ENCODE assay signal across 11 cellular contexts in the genomic region with DNA sequence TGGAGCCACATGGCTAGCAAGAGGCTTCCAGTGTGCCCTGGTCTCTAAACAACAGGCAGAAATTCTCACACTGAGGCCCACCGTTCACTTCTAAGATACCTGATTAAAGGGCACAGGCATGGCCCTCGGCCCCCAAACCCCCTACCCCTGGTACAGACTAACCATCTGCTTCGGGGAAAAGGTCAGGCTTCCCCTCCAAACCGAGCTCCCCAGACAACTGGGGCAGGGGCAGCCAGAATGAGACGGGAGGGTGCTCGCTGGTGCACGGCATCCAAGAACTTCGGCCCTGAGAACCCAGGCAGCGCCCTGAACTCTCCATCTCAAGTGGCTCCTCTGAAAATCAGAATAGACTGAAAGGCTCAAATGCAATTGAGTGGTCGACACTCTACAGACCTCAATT. TPM values are rescaled to one million over a fixed set of nuclear protein-coding genes. Genes with fewer than 3 reads are reported as not detected.
A peak's percentile ranks its signal among the peaks of the same experiment; 100 is the strongest.
DNase-seq lines count a peak whose midpoint lies in the region; ATAC-seq lines count a peak whose summit lies in the region.
"Had no signal": no experiment of that assay in that cellular context is flagged by ENCODE, and none has a peak within 500 bp of the region (broad histone marks: within the 10 kb centered on the region; RNA-seq: fewer than 3 reads in every experiment).

No MANE protein-coding gene starts in this region.

- ATAC-seq in GM18867 (IDR thresholded peaks at IDR 0.05; ENCODE audit: unreplicated experiment) (peak; percentile 2), HG03095 (IDR thresholded peaks at IDR 0.05; ENCODE audit: unreplicated experiment) (no peak), esophagus mucosa (no peak)
- ATAC-seq in activated T-cell treated with anti-CD3 and anti-CD28 coated beads, Interleukin-2, amount 50 U/mL, for 72 hours (replicated peaks in 1 of 2) = no peak
- no peak for ATAC-seq in natural killer cell treated with Interleukin-12 subunit alpha and Interleukin-12 subunit beta and Interleukin-15 and Interleukin-18, amount 100 ng/mL, for 72 hours

- peaks cover 85 to 94% (median 90%) of the 10 kb centered on the region in 10 experiments for H3K4me1 ChIP-seq in BLaER1 treated with 17β-estradiol and CSF1 and Interleukin-3, amounts not matched to agents 10 nM and 100 nM

- peaks cover 68% of the 10 kb centered on the region for H3K4me1 Mint-ChIP-seq in activated T-cell treated with anti-CD3 and anti-CD28 coated beads, Interleukin-2, amount 50 U/mL, for 72 hours (ENCODE audit: low read depth)
- peaks cover 70 to 78% of the 10 kb centered on the region in 2 donors for H3K4me1 Mint-ChIP-seq in natural killer cell treated with Interleukin-12 subunit alpha and Interleukin-12 subunit beta and Interleukin-15 and Interleukin-18, amount 100 ng/mL, for 72 hours (ENCODE audit: low read depth in 2 of 2)

- H3K4me2 ChIP-seq in BLaER1 treated with 17β-estradiol and CSF1 and Interleukin-3, amounts not matched to agents 10 nM and 100 nM = peak overlapping the region; percentile 96 to 100 (median 99)

- peak overlapping the region; percentile 94 for H3K27ac Mint-ChIP-seq in activated T-cell treated with anti-CD3 and anti-CD28 coated beads, Interleukin-2, amount 50 U/mL, for 72 hours
- peak overlapping the region; percentile 88 to 99 for H3K27ac Mint-ChIP-seq in natural killer cell treated with Interleukin-12 subunit alpha and Interleukin-12 subunit beta and Interleukin-15 and Interleukin-18, amount 100 ng/mL, for 72 hours

- H3K9me3 ChIP-seq in BLaER1 treated with 17β-estradiol and CSF1 and Interleukin-3, amounts not matched to agents 10 nM and 100 nM (replicated peaks in 1 of 11) = no peaks in the 10 kb centered on the region

- no peak for DNase-seq in activated T-cell treated with anti-CD3 and anti-CD28 coated beads, Interleukin-2, amount 50 U/mL, for 72 hours
- DNase-seq in natural killer cell treated with Interleukin-12 subunit alpha and Interleukin-12 subunit beta and Interleukin-15 and Interleukin-18, amount 100 ng/mL, for 72 hours (ENCODE audit: low spot score) = no peak
- DNase-seq in activated CD4-positive, CD25-positive, alpha-beta regulatory T cell (lab: John Stamatoyannopoulos, UW) = no peak
- no peak for DNase-seq in central memory CD4-positive, alpha-beta T cell
- DNase-seq: caudate nucleus, NCI-H1105 treated with DMSO at 0.1 percent for 48 hours, SW 1271 had no signal

- peaks cover 14 to 30% of the 10 kb centered on the region in 2 donors for H3K36me3 Mint-ChIP-seq in activated T-cell treated with anti-CD3 and anti-CD28 coated beads, Interleukin-2, amount 50 U/mL, for 72 hours (ENCODE audit: insufficient read depth in 2 of 2)
- peaks cover 35% of the 10 kb centered on the region for H3K36me3 Mint-ChIP-seq in natural killer cell treated with Interleukin-12 subunit alpha and Interleukin-12 subunit beta and Interleukin-15 and Interleukin-18, amount 100 ng/mL, for 72 hours

- H3K4me3 Mint-ChIP-seq in activated T-cell treated with anti-CD3 and anti-CD28 coated beads, Interleukin-2, amount 50 U/mL, for 72 hours = peak overlapping the region; percentile 96 to 97
- peak overlapping the region; percentile 100 for H3K4me3 Mint-ChIP-seq in natural killer cell treated with Interleukin-12 subunit alpha and Interleukin-12 subunit beta and Interleukin-15 and Interleukin-18, amount 100 ng/mL, for 72 hours

- H4K20me1 ChIP-seq in BLaER1 treated with 17β-estradiol and CSF1 and Interleukin-3, amounts not matched to agents 10 nM and 100 nM = peaks cover 87 to 100% (median 100%) of the 10 kb centered on the region in 11 experiments

- no peaks in the 10 kb centered on the region for H3K27me3 Mint-ChIP-seq in activated T-cell treated with anti-CD3 and anti-CD28 coated beads, Interleukin-2, amount 50 U/mL, for 72 hours (ENCODE audit: low read depth)
- no peaks in the 10 kb centered on the region for H3K27me3 Mint-ChIP-seq in natural killer cell treated with Interleukin-12 subunit alpha and Interleukin-12 subunit beta and Interleukin-15 and Interleukin-18, amount 100 ng/mL, for 72 hours

- peak overlapping the region; percentile 79 to 96 (median 93) for H3K4me3 ChIP-seq in BLaER1 treated with 17β-estradiol and CSF1 and Interleukin-3, amounts not matched to agents 10 nM and 100 nM

- H3K27me3 ChIP-seq in BLaER1 treated with 17β-estradiol and CSF1 and Interleukin-3, amounts not matched to agents 10 nM and 100 nM = no peaks in the 10 kb centered on the region

- peaks cover 6 to 45% (median 30%) of the 10 kb centered on the region in 11 experiments; a peak in 21 of 22 replicates for H3K36me3 ChIP-seq in BLaER1 treated with 17β-estradiol and CSF1 and Interleukin-3, amounts not matched to agents 10 nM and 100 nM

- H3K9ac ChIP-seq in BLaER1 treated with 17β-estradiol and CSF1 and Interleukin-3, amounts not matched to agents 10 nM and 100 nM = peak overlapping the region; percentile 92 to 99 (median 97)

- no peaks in the 10 kb centered on the region for H3K9me3 Mint-ChIP-seq in activated T-cell treated with anti-CD3 and anti-CD28 coated beads, Interleukin-2, amount 50 U/mL, for 72 hours
- H3K9me3 Mint-ChIP-seq in natural killer cell treated with Interleukin-12 subunit alpha and Interleukin-12 subunit beta and Interleukin-15 and Interleukin-18, amount 100 ng/mL, for 72 hours = no peaks in the 10 kb centered on the region

- peak overlapping the region; percentile 79 to 98 (median 96); a peak in 21 of 22 replicates for H3K27ac ChIP-seq in BLaER1 treated with 17β-estradiol and CSF1 and Interleukin-3, amounts not matched to agents 10 nM and 100 nM

RNA-seq across cellular contexts. Expression of a gene that starts 5.6 kb away (rescaled TPM):
- total RNA-seq in activated T-cell treated with anti-CD3 and anti-CD28 coated beads, Interleukin-2, amount 50 U/mL, for 72 hours = 100 to 1,000 TPM; 177 to 202 TPM
- total RNA-seq in natural killer cell treated with Interleukin-12 subunit alpha and Interleukin-12 subunit beta and Interleukin-15 and Interleukin-18, amount 100 ng/mL, for 72 hours = 100 to 1,000 TPM; 260 to 492 TPM
- 47.4 TPM for total RNA-seq in esophagus mucosa

RNA-seq across cellular contexts. Expression of a gene that starts 24.7 kb away (rescaled TPM):
- total RNA-seq in activated T-cell treated with anti-CD3 and anti-CD28 coated beads, Interleukin-2, amount 50 U/mL, for 72 hours = 10 to 100 TPM in 1 of 2 donors, 1 to 10 TPM in 1; 8.5 to 12.8 TPM
- 10 to 100 TPM in 1 of 2 donors, 1 to 10 TPM in 1; 8.3 to 31.6 TPM for total RNA-seq in natural killer cell treated with Interleukin-12 subunit alpha and Interleukin-12 subunit beta and Interleukin-15 and Interleukin-18, amount 100 ng/mL, for 72 hours
- total RNA-seq in esophagus mucosa = 1.8 TPM

RNA-seq across cellular contexts. Expression of a gene that starts 26.6 kb away (rescaled TPM):
- total RNA-seq in activated T-cell treated with anti-CD3 and anti-CD28 coated beads, Interleukin-2, amount 50 U/mL, for 72 hours = 10 to 100 TPM; 23.9 to 31.1 TPM
- total RNA-seq in natural killer cell treated with Interleukin-12 subunit alpha and Interleukin-12 subunit beta and Interleukin-15 and Interleukin-18, amount 100 ng/mL, for 72 hours = 10 to 100 TPM; 38.2 to 53.1 TPM
- total RNA-seq in esophagus mucosa = 31.2 TPM

RNA-seq across cellular contexts. Expression of a gene that starts 30.5 kb away (rescaled TPM):
- total RNA-seq in activated T-cell treated with anti-CD3 and anti-CD28 coated beads, Interleukin-2, amount 50 U/mL, for 72 hours = 10 to 100 TPM; 13.0 to 19.6 TPM
- 10 to 100 TPM; 11.9 to 15.7 TPM for total RNA-seq in natural killer cell treated with Interleukin-12 subunit alpha and Interleukin-12 subunit beta and Interleukin-15 and Interleukin-18, amount 100 ng/mL, for 72 hours
- 0.28 TPM for total RNA-seq in esophagus mucosa

RNA-seq across cellular contexts. Expression of a gene that starts 44.0 kb away (rescaled TPM):
- total RNA-seq in activated T-cell treated with anti-CD3 and anti-CD28 coated beads, Interleukin-2, amount 50 U/mL, for 72 hours = not detected
- total RNA-seq in natural killer cell treated with Interleukin-12 subunit alpha and Interleukin-12 subunit beta and Interleukin-15 and Interleukin-18, amount 100 ng/mL, for 72 hours = under 1 TPM in 1 of 2 donors, not detected in 1; 0.11 TPM
- total RNA-seq in esophagus mucosa = 3.6 TPM
